Comparison of ENCODE assay signal across 1 cellular context in the genomic region with DNA sequence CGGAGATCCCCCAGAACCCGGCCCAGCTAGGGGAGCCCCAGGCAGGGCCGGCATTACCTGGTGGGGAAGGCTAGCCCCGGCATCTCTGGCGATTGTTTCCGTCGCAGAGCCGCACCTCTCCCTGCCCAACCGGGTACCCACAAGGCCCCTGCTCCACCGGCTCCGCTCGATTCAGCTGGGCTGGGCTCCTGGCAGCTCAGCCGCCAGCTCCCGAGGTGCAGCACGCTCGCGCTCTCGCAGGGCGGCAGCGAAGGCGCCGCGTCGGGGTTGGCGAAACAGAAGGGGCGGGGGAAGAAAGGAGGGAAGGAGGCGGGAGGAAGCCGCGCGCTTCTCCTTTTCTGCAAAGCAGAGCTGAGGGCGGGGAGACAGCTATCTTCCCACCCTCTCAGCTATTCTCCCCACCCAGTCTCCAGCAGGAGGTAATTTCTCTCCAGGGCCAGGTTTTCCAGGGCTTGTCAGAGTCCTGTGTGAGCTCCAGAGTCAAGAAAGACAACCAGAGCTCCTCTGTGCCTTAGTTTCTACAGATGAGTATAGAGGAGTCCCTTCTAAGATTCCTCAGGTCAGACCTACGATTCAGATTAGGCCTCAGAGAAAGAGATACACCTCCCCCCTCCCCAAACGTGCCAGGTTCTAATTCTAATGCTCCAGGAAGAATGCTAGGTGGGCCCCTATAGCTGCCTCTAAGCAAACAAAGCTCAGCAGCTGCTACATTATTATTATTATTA.
TF ChIP-seq lines count a peak whose summit lies in the region.

No MANE protein-coding gene starts in this region.

TF ChIP-seq in WTC11, 78 proteins besides CTCF, POLR2A, EP300 and RAD21 (continued from another document):
- TF ChIP-seq, protein P1, sequence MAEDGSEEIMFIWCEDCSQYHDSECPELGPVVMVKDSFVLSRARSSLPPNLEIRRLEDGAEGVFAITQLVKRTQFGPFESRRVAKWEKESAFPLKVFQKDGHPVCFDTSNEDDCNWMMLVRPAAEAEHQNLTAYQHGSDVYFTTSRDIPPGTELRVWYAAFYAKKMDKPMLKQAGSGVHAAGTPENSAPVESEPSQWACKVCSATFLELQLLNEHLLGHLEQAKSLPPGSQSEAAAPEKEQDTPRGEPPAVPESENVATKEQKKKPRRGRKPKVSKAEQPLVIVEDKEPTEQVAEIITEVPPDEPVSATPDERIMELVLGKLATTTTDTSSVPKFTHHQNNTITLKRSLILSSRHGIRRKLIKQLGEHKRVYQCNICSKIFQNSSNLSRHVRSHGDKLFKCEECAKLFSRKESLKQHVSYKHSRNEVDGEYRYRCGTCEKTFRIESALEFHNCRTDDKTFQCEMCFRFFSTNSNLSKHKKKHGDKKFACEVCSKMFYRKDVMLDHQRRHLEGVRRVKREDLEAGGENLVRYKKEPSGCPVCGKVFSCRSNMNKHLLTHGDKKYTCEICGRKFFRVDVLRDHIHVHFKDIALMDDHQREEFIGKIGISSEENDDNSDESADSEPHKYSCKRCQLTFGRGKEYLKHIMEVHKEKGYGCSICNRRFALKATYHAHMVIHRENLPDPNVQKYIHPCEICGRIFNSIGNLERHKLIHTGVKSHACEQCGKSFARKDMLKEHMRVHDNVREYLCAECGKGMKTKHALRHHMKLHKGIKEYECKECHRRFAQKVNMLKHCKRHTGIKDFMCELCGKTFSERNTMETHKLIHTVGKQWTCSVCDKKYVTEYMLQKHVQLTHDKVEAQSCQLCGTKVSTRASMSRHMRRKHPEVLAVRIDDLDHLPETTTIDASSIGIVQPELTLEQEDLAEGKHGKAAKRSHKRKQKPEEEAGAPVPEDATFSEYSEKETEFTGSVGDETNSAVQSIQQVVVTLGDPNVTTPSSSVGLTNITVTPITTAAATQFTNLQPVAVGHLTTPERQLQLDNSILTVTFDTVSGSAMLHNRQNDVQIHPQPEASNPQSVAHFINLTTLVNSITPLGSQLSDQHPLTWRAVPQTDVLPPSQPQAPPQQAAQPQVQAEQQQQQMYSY (CRISPR knock-in tag; IDR thresholded peaks at IDR 0.05) = peak; percentile 58; the same call in 1 of the 2 replicates
- TF ChIP-seq ZNF138 (CRISPR knock-in tag; conservative IDR thresholded peaks at IDR 0.05) (no peak), NFATC4 (CRISPR knock-in tag; IDR thresholded peaks at IDR 0.05) (no peak), NR2C2 (CRISPR knock-in tag; IDR thresholded peaks at IDR 0.05) (no peak), GABPB1 (CRISPR knock-in tag; IDR thresholded peaks at IDR 0.05) (no peak), NR3C1 (CRISPR knock-in tag; conservative IDR thresholded peaks at IDR 0.05; ENCODE audit: low read depth) (no peak), GTF2I (CRISPR knock-in tag; conservative IDR thresholded peaks at IDR 0.05) (no peak), CREM (CRISPR knock-in tag; IDR thresholded peaks at IDR 0.05) (0 out of 2 replicates have a peak, but pooled peaks have one; percentile 41), ZNF219 (CRISPR knock-in tag; IDR thresholded peaks at IDR 0.05; ENCODE audit: borderline replicate concordance) (no peak), SP1 (CRISPR knock-in tag; conservative IDR thresholded peaks at IDR 0.05) (peak; percentile 49; the same call in 1 of the 2 replicates), TEAD1 (CRISPR knock-in tag; IDR thresholded peaks at IDR 0.05) (no peak), FOXP1 (CRISPR knock-in tag; IDR thresholded peaks at IDR 0.05; ENCODE audit: borderline replicate concordance) (peak; percentile 20; the same call in 1 of the 2 replicates), NR1H2 (CRISPR knock-in tag; IDR thresholded peaks at IDR 0.05) (no peak), ZNF396 (CRISPR knock-in tag; IDR thresholded peaks at IDR 0.05; ENCODE audit: borderline replicate concordance) (no peak), ZNF317 (CRISPR knock-in tag; IDR thresholded peaks at IDR 0.05; ENCODE audit: borderline replicate concordance, low read depth) (no peak), ETV6 (CRISPR knock-in tag; IDR thresholded peaks at IDR 0.05) (peak; percentile 74; the same call in 1 of the 2 replicates), TCF7 (CRISPR knock-in tag; IDR thresholded peaks at IDR 0.05; ENCODE audit: low read depth) (no peak), OVOL2 (CRISPR knock-in tag; IDR thresholded peaks at IDR 0.05; ENCODE audit: borderline replicate concordance) (no peak)
- TF ChIP-seq, protein P2, sequence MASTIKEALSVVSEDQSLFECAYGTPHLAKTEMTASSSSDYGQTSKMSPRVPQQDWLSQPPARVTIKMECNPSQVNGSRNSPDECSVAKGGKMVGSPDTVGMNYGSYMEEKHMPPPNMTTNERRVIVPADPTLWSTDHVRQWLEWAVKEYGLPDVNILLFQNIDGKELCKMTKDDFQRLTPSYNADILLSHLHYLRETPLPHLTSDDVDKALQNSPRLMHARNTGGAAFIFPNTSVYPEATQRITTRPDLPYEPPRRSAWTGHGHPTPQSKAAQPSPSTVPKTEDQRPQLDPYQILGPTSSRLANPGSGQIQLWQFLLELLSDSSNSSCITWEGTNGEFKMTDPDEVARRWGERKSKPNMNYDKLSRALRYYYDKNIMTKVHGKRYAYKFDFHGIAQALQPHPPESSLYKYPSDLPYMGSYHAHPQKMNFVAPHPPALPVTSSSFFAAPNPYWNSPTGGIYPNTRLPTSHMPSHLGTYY (CRISPR knock-in tag; IDR thresholded peaks at IDR 0.05) = no peak
- TF ChIP-seq, protein P3, sequence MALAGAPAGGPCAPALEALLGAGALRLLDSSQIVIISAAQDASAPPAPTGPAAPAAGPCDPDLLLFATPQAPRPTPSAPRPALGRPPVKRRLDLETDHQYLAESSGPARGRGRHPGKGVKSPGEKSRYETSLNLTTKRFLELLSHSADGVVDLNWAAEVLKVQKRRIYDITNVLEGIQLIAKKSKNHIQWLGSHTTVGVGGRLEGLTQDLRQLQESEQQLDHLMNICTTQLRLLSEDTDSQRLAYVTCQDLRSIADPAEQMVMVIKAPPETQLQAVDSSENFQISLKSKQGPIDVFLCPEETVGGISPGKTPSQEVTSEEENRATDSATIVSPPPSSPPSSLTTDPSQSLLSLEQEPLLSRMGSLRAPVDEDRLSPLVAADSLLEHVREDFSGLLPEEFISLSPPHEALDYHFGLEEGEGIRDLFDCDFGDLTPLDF (CRISPR knock-in tag; IDR thresholded peaks at IDR 0.05) = no peak
- TF ChIP-seq, protein P4, sequence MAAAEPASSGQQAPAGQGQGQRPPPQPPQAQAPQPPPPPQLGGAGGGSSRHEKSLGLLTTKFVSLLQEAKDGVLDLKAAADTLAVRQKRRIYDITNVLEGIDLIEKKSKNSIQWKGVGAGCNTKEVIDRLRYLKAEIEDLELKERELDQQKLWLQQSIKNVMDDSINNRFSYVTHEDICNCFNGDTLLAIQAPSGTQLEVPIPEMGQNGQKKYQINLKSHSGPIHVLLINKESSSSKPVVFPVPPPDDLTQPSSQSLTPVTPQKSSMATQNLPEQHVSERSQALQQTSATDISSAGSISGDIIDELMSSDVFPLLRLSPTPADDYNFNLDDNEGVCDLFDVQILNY (CRISPR knock-in tag; IDR thresholded peaks at IDR 0.05) = peak; percentile 77
- TF ChIP-seq, protein P5, sequence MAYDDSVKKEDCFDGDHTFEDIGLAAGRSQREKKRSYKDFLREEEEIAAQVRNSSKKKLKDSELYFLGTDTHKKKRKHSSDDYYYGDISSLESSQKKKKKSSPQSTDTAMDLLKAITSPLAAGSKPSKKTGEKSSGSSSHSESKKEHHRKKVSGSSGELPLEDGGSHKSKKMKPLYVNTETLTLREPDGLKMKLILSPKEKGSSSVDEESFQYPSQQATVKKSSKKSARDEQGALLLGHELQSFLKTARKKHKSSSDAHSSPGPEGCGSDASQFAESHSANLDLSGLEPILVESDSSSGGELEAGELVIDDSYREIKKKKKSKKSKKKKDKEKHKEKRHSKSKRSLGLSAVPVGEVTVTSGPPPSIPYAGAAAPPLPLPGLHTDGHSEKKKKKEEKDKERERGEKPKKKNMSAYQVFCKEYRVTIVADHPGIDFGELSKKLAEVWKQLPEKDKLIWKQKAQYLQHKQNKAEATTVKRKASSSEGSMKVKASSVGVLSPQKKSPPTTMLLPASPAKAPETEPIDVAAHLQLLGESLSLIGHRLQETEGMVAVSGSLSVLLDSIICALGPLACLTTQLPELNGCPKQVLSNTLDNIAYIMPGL (CRISPR knock-in tag; IDR thresholded peaks at IDR 0.05) = 0 out of 2 replicates have a peak, but pooled peaks have one; percentile 50
- TF ChIP-seq, protein P6, sequence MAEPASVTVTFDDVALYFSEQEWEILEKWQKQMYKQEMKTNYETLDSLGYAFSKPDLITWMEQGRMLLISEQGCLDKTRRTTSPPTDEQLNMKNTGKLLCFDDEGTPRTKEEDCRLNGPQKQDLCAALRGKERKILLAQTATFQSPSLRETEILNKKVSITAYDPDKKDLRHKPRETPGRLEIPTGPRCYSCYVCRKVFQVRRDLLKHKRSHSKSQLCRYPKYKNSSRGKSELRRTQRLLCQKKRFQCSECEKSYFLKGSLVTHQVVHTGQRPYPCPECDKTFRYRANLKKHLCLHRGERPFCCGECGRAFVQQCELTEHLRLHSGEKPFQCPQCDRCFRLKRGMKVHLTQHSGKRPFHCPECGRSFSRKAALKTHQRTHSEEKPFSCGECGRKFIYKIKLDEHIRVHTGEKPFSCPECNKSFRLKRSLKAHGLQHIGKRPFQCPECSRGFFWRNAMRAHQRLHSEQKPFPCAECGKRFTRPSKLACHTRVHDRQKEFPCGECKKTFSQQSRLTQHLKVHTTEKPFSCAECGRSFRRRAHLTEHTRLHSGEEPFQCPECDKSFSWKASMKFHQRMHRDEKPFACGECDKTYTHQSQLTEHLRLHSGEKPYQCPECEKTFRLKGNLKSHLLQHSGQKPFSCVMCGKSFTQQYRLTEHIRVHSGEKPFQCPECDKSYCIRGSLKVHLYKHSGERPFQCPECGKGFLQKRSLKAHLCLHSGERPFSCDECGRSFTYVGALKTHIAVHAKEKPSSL (CRISPR knock-in tag; conservative IDR thresholded peaks at IDR 0.05) = no peak
- TF ChIP-seq, protein P7, sequence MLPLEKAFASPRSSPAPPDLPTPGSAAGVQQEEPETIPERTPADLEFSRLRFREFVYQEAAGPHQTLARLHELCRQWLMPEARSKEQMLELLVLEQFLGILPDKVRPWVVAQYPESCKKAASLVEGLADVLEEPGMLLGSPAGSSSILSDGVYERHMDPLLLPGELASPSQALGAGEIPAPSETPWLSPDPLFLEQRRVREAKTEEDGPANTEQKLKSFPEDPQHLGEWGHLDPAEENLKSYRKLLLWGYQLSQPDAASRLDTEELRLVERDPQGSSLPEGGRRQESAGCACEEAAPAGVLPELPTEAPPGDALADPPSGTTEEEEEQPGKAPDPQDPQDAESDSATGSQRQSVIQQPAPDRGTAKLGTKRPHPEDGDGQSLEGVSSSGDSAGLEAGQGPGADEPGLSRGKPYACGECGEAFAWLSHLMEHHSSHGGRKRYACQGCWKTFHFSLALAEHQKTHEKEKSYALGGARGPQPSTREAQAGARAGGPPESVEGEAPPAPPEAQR (CRISPR knock-in tag; IDR thresholded peaks at IDR 0.05) = no peak
- TF ChIP-seq, protein P8, sequence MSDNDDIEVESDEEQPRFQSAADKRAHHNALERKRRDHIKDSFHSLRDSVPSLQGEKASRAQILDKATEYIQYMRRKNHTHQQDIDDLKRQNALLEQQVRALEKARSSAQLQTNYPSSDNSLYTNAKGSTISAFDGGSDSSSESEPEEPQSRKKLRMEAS (CRISPR knock-in tag; IDR thresholded peaks at IDR 0.05) = peak; percentile 43; the same call in 1 of the 2 replicates
- TF ChIP-seq, protein P9, sequence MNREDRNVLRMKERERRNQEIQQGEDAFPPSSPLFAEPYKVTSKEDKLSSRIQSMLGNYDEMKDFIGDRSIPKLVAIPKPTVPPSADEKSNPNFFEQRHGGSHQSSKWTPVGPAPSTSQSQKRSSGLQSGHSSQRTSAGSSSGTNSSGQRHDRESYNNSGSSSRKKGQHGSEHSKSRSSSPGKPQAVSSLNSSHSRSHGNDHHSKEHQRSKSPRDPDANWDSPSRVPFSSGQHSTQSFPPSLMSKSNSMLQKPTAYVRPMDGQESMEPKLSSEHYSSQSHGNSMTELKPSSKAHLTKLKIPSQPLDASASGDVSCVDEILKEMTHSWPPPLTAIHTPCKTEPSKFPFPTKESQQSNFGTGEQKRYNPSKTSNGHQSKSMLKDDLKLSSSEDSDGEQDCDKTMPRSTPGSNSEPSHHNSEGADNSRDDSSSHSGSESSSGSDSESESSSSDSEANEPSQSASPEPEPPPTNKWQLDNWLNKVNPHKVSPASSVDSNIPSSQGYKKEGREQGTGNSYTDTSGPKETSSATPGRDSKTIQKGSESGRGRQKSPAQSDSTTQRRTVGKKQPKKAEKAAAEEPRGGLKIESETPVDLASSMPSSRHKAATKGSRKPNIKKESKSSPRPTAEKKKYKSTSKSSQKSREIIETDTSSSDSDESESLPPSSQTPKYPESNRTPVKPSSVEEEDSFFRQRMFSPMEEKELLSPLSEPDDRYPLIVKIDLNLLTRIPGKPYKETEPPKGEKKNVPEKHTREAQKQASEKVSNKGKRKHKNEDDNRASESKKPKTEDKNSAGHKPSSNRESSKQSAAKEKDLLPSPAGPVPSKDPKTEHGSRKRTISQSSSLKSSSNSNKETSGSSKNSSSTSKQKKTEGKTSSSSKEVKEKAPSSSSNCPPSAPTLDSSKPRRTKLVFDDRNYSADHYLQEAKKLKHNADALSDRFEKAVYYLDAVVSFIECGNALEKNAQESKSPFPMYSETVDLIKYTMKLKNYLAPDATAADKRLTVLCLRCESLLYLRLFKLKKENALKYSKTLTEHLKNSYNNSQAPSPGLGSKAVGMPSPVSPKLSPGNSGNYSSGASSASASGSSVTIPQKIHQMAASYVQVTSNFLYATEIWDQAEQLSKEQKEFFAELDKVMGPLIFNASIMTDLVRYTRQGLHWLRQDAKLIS (CRISPR knock-in tag; IDR thresholded peaks at IDR 0.05; ENCODE audit: borderline replicate concordance) = no peak
- TF ChIP-seq, protein P10, sequence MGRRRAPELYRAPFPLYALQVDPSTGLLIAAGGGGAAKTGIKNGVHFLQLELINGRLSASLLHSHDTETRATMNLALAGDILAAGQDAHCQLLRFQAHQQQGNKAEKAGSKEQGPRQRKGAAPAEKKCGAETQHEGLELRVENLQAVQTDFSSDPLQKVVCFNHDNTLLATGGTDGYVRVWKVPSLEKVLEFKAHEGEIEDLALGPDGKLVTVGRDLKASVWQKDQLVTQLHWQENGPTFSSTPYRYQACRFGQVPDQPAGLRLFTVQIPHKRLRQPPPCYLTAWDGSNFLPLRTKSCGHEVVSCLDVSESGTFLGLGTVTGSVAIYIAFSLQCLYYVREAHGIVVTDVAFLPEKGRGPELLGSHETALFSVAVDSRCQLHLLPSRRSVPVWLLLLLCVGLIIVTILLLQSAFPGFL (CRISPR knock-in tag; IDR thresholded peaks at IDR 0.05; ENCODE audit: borderline replicate concordance) = no peak
TF ChIP-seq in WTC11: peak in this region for 9.
